ENCODE assay signal across 13 cellular contexts in genomic region chr1:8122477-8123407, GRCh38.
A peak's percentile ranks its signal among the peaks of the same experiment; 100 is the strongest.
DNase-seq lines count a peak whose midpoint lies in the region; ATAC-seq and TF ChIP-seq lines count a peak whose summit lies in the region.
"Had no signal": no experiment of that assay in that cellular context is flagged by ENCODE, and none has a peak within 500 bp of the region (broad histone marks: within the 10 kb centered on the region; RNA-seq: fewer than 3 reads in every experiment).

No MANE protein-coding gene starts in this region.

- H2BK12ac ChIP-seq in H9 (ENCODE audit: insufficient read length, low read depth, low read length) = no peak overlapping the region

- no peak overlapping the region for H2BK5ac ChIP-seq in H9 (ENCODE audit: insufficient read length, low read length)

- peaks cover 11% of the 10 kb centered on the region for H3K4me1 Mint-ChIP-seq in GM23338
- H3K4me1 Mint-ChIP-seq in H9 = peaks cover 17 to 20% of the 10 kb centered on the region in 2 experiments

- H3K36me3 Mint-ChIP-seq in GM23338 (ENCODE audit: low read depth) (peaks cover 32% of the 10 kb centered on the region), H9 (ENCODE audit: insufficient read depth in 1 of 3, low read depth in 3 of 3) (peaks cover 12 to 29% (median 12%) of the 10 kb centered on the region in 3 experiments)

- H3K27me3 ChIP-seq in GM23338 (ENCODE audit: insufficient read depth) (no peaks in the 10 kb centered on the region), skeletal muscle tissue (ENCODE audit: control insufficient read depth in 3 of 3, insufficient read depth in 3 of 3, low read length in 3 of 3) (no peaks in the 10 kb centered on the region), H9 (ENCODE audit: insufficient read depth, low read length) (no peaks in the 10 kb centered on the region)

- no peak overlapping the region for H4K8ac ChIP-seq in H9 (replicated peaks; ENCODE audit: insufficient read length, low read depth, low read length)

- H2AFZ ChIP-seq in GM23338 (peak overlapping the region; percentile 47; the same call in 1 of the 2 replicates), H9 (ENCODE audit: low read length) (no peak overlapping the region)

- H3K4me3 ChIP-seq in GM23338 (no peak overlapping the region), skeletal muscle tissue (ENCODE audit: low read length in 3 of 3) (no peak overlapping the region)
- H3K4me3 ChIP-seq: GM12878 had no signal

- H3K4me2 ChIP-seq in GM23338 (no peak overlapping the region), H9 (ENCODE audit: insufficient read depth, insufficient read length, low read length) (no peak overlapping the region)

- no peak overlapping the region for H3K56ac ChIP-seq in H9 (ENCODE audit: insufficient read length, low read depth, low read length)

- H3K4me1 ChIP-seq in GM23338 (ENCODE audit: insufficient read depth) (peaks cover 4% of the 10 kb centered on the region; the same call in 1 of the 2 replicates), skeletal muscle tissue (ENCODE audit: control insufficient read depth in 3 of 3, insufficient read depth in 3 of 3, low read length in 3 of 3) (peaks cover 6 to 24% (median 14%) of the 10 kb centered on the region in 3 donors), H9 (ENCODE audit: insufficient read depth, low read length) (no peaks in the 10 kb centered on the region; the same call in 1 of the 2 replicates)

- H3K79me2 ChIP-seq in GM23338 (replicated peaks; ENCODE audit: insufficient read depth) = no peaks in the 10 kb centered on the region
- H3K79me2 ChIP-seq in H9 (ENCODE audit: insufficient read depth, low read length) = no peaks in the 10 kb centered on the region

- H2AK5ac ChIP-seq in H9 (ENCODE audit: insufficient read length, low read length) = no peak overlapping the region

- H3K14ac ChIP-seq in H9 (ENCODE audit: insufficient read depth, low read length) = no peak overlapping the region

- H4K20me1 ChIP-seq in GM23338 (replicated peaks; ENCODE audit: insufficient read depth) (no peaks in the 10 kb centered on the region), H9 (ENCODE audit: control insufficient read depth, insufficient read depth, insufficient read length) (no peaks in the 10 kb centered on the region)

- H2BK120ac ChIP-seq in H9 (ENCODE audit: low read depth, low read length, poor library complexity, severe bottlenecking) = no peak overlapping the region

- DNase-seq in GM23338 (ENCODE audit: low spot score) (no peak), amniotic epithelial cell (ENCODE audit: low read depth) (peak; percentile 89), left kidney (ENCODE audit: low read depth, low spot score) (peak; percentile 59), NCI-H2107 treated with DMSO at 0.1 percent for 48 hours (lab: John Stamatoyannopoulos, UW; ENCODE audit: unreplicated experiment) (no peak), H9 (no peak)
- no peak for DNase-seq in activated naive CD4-positive, alpha-beta T cell treated with anti-CD3 and anti-CD28 coated beads, Interleukin-2, amount 50 U/mL, for 16 hours
- DNase-seq: central memory CD4-positive, alpha-beta T cell; Karpas-422; NCI-H524 treated with DMSO at 0.1 percent for 48 hours had no signal

- no peaks in the 10 kb centered on the region for H3F3A ChIP-seq in GM23338 (replicated peaks; ENCODE audit: low read depth)

- H3K27me3 Mint-ChIP-seq in GM23338 (ENCODE audit: insufficient read depth, low read depth, poor library complexity) (peaks cover 2% of the 10 kb centered on the region), H9 (ENCODE audit: low read depth) (no peaks in the 10 kb centered on the region; the same call in 1 of the 2 replicates)

- no CpG with 5 or more reads among the region's 15 CpGs for WGBS in H9 (ENCODE audit: extremely low coverage, insufficient read length, low lambda C conversion rate)

- H4K5ac ChIP-seq in H9 (ENCODE audit: insufficient read length, low read depth, low read length) = no peak overlapping the region

- TF ChIP-seq CTCF in GM23338 (conservative IDR thresholded peaks at IDR 0.05; ENCODE audit: low read depth in 2 of 2) (no peak), H9 (conservative IDR thresholded peaks at IDR 0.05) (no peak)

- H3K23me2 ChIP-seq in H9 (ENCODE audit: insufficient read length, low read depth, low read length, poor library complexity, severe bottlenecking) = no peaks in the 10 kb centered on the region

- H3K4me3 Mint-ChIP-seq in GM23338 (no peak overlapping the region), H9 (no peak overlapping the region)
- H3K4me3 Mint-ChIP-seq: CD14-positive monocyte had no signal

- H3K27ac Mint-ChIP-seq in GM23338 (no peak overlapping the region), H9 (no peak overlapping the region; a peak in 2 of 7 replicates)

- no peak overlapping the region for H3K18ac ChIP-seq in H9 (ENCODE audit: insufficient read length, low read depth, low read length)

- no peak overlapping the region for H3K4ac ChIP-seq in H9 (ENCODE audit: low read depth, low read length)

- H3K9ac ChIP-seq in skeletal muscle tissue (ENCODE audit: low read depth in 1 of 3, low read length in 3 of 3) = no peak overlapping the region
- H3K9ac ChIP-seq in H9 (ENCODE audit: extremely low read depth, insufficient read length, low read length) = no peak overlapping the region

- H4K91ac ChIP-seq in H9 (ENCODE audit: insufficient read length, low read depth, low read length) = no peak overlapping the region

- H2BK15ac ChIP-seq in H9 (ENCODE audit: low read depth, low read length) = no peak overlapping the region

- no peak overlapping the region for H2BK20ac ChIP-seq in H9 (ENCODE audit: low read depth, low read length, poor library complexity, severe bottlenecking)

- no peak overlapping the region for H3K23ac ChIP-seq in H9 (ENCODE audit: insufficient read length, low read depth, low read length)

- H3K79me1 ChIP-seq in H9 (ENCODE audit: insufficient read depth, low read depth, low read length, poor library complexity, severe bottlenecking) = no peaks in the 10 kb centered on the region

- H3K9me3 Mint-ChIP-seq in GM23338 = peaks cover 35% of the 10 kb centered on the region
- H3K9me3 Mint-ChIP-seq in H9 = peaks cover 24 to 32% of the 10 kb centered on the region in 2 experiments

- H3T11ph ChIP-seq in H9 (ENCODE audit: low read length) = no peak overlapping the region

- no peak for ATAC-seq in GM23338
- ATAC-seq in HG03432 (IDR thresholded peaks at IDR 0.05; ENCODE audit: unreplicated experiment) = no peak
- ATAC-seq: GM12878 had no signal

- H3K9me3 ChIP-seq in skeletal muscle tissue (ENCODE audit: control insufficient read depth in 3 of 3, low read length in 3 of 3) = peaks cover 0 to 2% (median 0%) of the 10 kb centered on the region in 3 donors
- H3K9me3 ChIP-seq in H9 (ENCODE audit: control insufficient read depth, low read depth, low read length) = peaks cover 10% of the 10 kb centered on the region

- H3K36me3 ChIP-seq in GM23338 (ENCODE audit: insufficient read depth) (no peaks in the 10 kb centered on the region; the same call in 1 of the 2 replicates), skeletal muscle tissue (ENCODE audit: control insufficient read depth in 3 of 3, insufficient read depth in 3 of 3, low read length in 3 of 3) (no peaks in the 10 kb centered on the region)

- H3K9me2 ChIP-seq in GM23338 (ENCODE audit: insufficient read depth) = no peaks in the 10 kb centered on the region

- no peak overlapping the region for H3K27ac ChIP-seq in GM23338 (ENCODE audit: low read depth)
- peak overlapping the region; percentile 75 for H3K27ac ChIP-seq in skeletal muscle tissue (ENCODE audit: low read depth, low read length)
- no peak overlapping the region for H3K27ac ChIP-seq in H9 (ENCODE audit: insufficient read length, low read depth, low read length)

TF ChIP-seq in GM23338, 12 proteins besides CTCF, POLR2A, EP300 and RAD21 (continues in another document):
- TF ChIP-seq ETS1 (IDR thresholded peaks at IDR 0.05) = no peak
- no peak for TF ChIP-seq POLR2AphosphoS5 (IDR thresholded peaks at IDR 0.05; ENCODE audit: low read depth)
- TF ChIP-seq CREB1 (CRISPR knock-in tag; IDR thresholded peaks at IDR 0.05; ENCODE audit: low read depth) = no peak
- TF ChIP-seq STAT1 (IDR thresholded peaks at IDR 0.05; ENCODE audit: unreplicated experiment) = no peak
- no peak for TF ChIP-seq JUNB (IDR thresholded peaks at IDR 0.05; ENCODE audit: unreplicated experiment)

Comparison
In these comparisons a context has a peak if more than half of its experiments do, and no peak if none do; other contexts are left out.
1. DNase-seq: peak in amniotic epithelial cell (single experiment) and left kidney (single experiment); none in GM23338 (single experiment), NCI-H2107 treated with DMSO at 0.1 percent for 48 hours (single experiment), activated naive CD4-positive, alpha-beta T cell treated with anti-CD3 and anti-CD28 coated beads, Interleukin-2, amount 50 U/mL, for 16 hours (single experiment) and H9 (single experiment).